In genomic region chr20:17768267-17768666, GRCh38 we compare ENCODE assay signal across 15 cellular contexts.
DNase-seq lines count a peak whose midpoint lies in the region; ATAC-seq and TF ChIP-seq lines count a peak whose summit lies in the region.
"Had no signal": no experiment of that assay in that cellular context is flagged by ENCODE, and none has a peak within 500 bp of the region (broad histone marks: within the 10 kb centered on the region; RNA-seq: fewer than 3 reads in every experiment).

No MANE protein-coding gene starts in this region.

- H3K36me3 Mint-ChIP-seq in central memory CD8-positive, alpha-beta T cell (ENCODE audit: insufficient read depth) = no peaks in the 10 kb centered on the region
- H3K36me3 Mint-ChIP-seq in memory B cell (peaks cover 1% of the 10 kb centered on the region), neural progenitor cell (no peaks in the 10 kb centered on the region), H9 (ENCODE audit: insufficient read depth in 1 of 3, low read depth in 3 of 3) (no peaks in the 10 kb centered on the region)
- H3K36me3 Mint-ChIP-seq in stimulated activated naive B cell treated with anti-CD40 and anti-IgM and Interleukin-4, amounts not matched to agents 10 μg/mL and 1 μg/mL and 100 μg/mL, for 72 hours = no peaks in the 10 kb centered on the region
- H3K36me3 Mint-ChIP-seq: IgD-negative memory B cell had no signal

- no peak overlapping the region for H2BK12ac ChIP-seq in H9 (ENCODE audit: insufficient read length, low read depth, low read length)

- no peak overlapping the region for H3K4ac ChIP-seq in IMR-90 (ENCODE audit: low read depth, low read length)
- no peak overlapping the region for H3K4ac ChIP-seq in H9 (ENCODE audit: low read depth, low read length)

- no peak overlapping the region for H2AFZ ChIP-seq in IMR-90 (replicated peaks; ENCODE audit: low read length, poor library complexity)
- H2AFZ ChIP-seq in neural progenitor cell (replicated peaks) = no peak overlapping the region
- no peak overlapping the region for H2AFZ ChIP-seq in H9 (ENCODE audit: low read length)
- H2AFZ ChIP-seq: GM23248 had no signal

- H3K56ac ChIP-seq in IMR-90 (ENCODE audit: extremely low read depth, insufficient read depth, low read length) (no peak overlapping the region), H9 (ENCODE audit: insufficient read length, low read depth, low read length) (no peak overlapping the region)

- no peak overlapping the region for H3T11ph ChIP-seq in H9 (ENCODE audit: low read length)

- H3K79me1 ChIP-seq in IMR-90 (ENCODE audit: low read depth in 1 of 2, low read length in 2 of 2) = no peaks in the 10 kb centered on the region
- H3K79me1 ChIP-seq in H9 (ENCODE audit: insufficient read depth, low read depth, low read length, poor library complexity, severe bottlenecking) = no peaks in the 10 kb centered on the region

- TF ChIP-seq CTCF in IMR-90 (conservative IDR thresholded peaks at IDR 0.05; ENCODE audit: low read depth, low read length) (no peak), neural progenitor cell (IDR thresholded peaks at IDR 0.05) (no peak), H9 (conservative IDR thresholded peaks at IDR 0.05) (no peak)

- BruUV-seq in IMR-90 (replicated peaks; lab: Mats Ljungman, UMichigan) = no TSS peak

- CTCF ChIA-PET in IMR-90 (lab: Yijun Ruan, JAX) = no interaction called here

- WGBS in IMR-90 (ENCODE audit: extremely low coverage in 2 of 2, insufficient read length in 1 of 2), 2 experiments = no CpG with 5 or more reads among the region's 2 CpGs
- no CpG with 5 or more reads among the region's 2 CpGs for WGBS in H9 (ENCODE audit: extremely low coverage, insufficient read length, low lambda C conversion rate)

- no peaks in the 10 kb centered on the region for H3K23me2 ChIP-seq in H9 (ENCODE audit: insufficient read length, low read depth, low read length, poor library complexity, severe bottlenecking)

- DNase-seq in IMR-90 (no peak), memory B cell (ENCODE audit: low spot score in 2 of 2) (no peak), neural progenitor cell (ENCODE audit: low spot score) (no peak), posterior vena cava (ENCODE audit: low spot score) (no peak), H9 (no peak)
- DNase-seq in central memory CD8-positive, alpha-beta T cell (ENCODE audit: low spot score in 2 of 2) = no peak
- no peak for DNase-seq in stimulated activated naive B cell treated with anti-CD40 and anti-IgM and Interleukin-4, amounts not matched to agents 10 μg/mL and 1 μg/mL and 100 μg/mL, for 72 hours
- DNase-seq: GM23248, NCI-H1417 treated with DMSO at 0.1 percent for 48 hours, NCI-H510A, NCI-H82 had no signal

- no peak overlapping the region for H2BK120ac ChIP-seq in IMR-90 (ENCODE audit: low read depth, low read length)
- no peak overlapping the region for H2BK120ac ChIP-seq in H9 (ENCODE audit: low read depth, low read length, poor library complexity, severe bottlenecking)

- H3K9ac ChIP-seq in IMR-90 (ENCODE audit: low read depth, low read length) (no peak overlapping the region), neural progenitor cell (no peak overlapping the region), H9 (ENCODE audit: extremely low read depth, insufficient read length, low read length) (no peak overlapping the region)
- H3K9ac ChIP-seq: BLaER1 treated with 17β-estradiol and CSF1 and Interleukin-3, amounts not matched to agents 10 nM and 100 nM; GM23248 had no signal

- H4K5ac ChIP-seq in IMR-90 (ENCODE audit: low read depth, low read length) (no peak overlapping the region), H9 (ENCODE audit: insufficient read length, low read depth, low read length) (no peak overlapping the region)

- no peaks in the 10 kb centered on the region for H3F3A ChIP-seq in neural progenitor cell (ENCODE audit: low read depth)

- H3K18ac ChIP-seq in IMR-90 (ENCODE audit: low read depth, low read length) (no peak overlapping the region), H9 (ENCODE audit: insufficient read length, low read depth, low read length) (no peak overlapping the region)

- H3K23ac ChIP-seq in IMR-90 (ENCODE audit: low read depth, low read length) (no peak overlapping the region), H9 (ENCODE audit: insufficient read length, low read depth, low read length) (no peak overlapping the region)

- POLR2A ChIA-PET in IMR-90 (lab: Charles Lee; ENCODE audit: unreplicated experiment) = no interaction called here

- no peak overlapping the region for H2BK5ac ChIP-seq in IMR-90 (ENCODE audit: low read depth, low read length, poor library complexity, severe bottlenecking)
- no peak overlapping the region for H2BK5ac ChIP-seq in H9 (ENCODE audit: insufficient read length, low read length)

- H3K4me2 ChIP-seq in IMR-90 (ENCODE audit: low read depth, low read length) (no peak overlapping the region), neural progenitor cell (no peak overlapping the region), H9 (ENCODE audit: insufficient read depth, insufficient read length, low read length) (no peak overlapping the region)
- H3K4me2 ChIP-seq: BLaER1 treated with 17β-estradiol and CSF1 and Interleukin-3, amounts not matched to agents 10 nM and 100 nM had no signal

- H2AK5ac ChIP-seq in IMR-90 (ENCODE audit: low read depth, low read length) (no peak overlapping the region), H9 (ENCODE audit: insufficient read length, low read length) (no peak overlapping the region)

- TF ChIP-seq RAD21 in IMR-90 (IDR thresholded peaks at IDR 0.05; ENCODE audit: low read length) = no peak

- H3K27me3 ChIP-seq in IMR-90 (ENCODE audit: control insufficient read depth, insufficient read depth, low read length) (peaks cover 4% of the 10 kb centered on the region), neural progenitor cell (no peaks in the 10 kb centered on the region), H9 (ENCODE audit: insufficient read depth, low read length) (no peaks in the 10 kb centered on the region)
- H3K27me3 ChIP-seq: BLaER1 treated with 17β-estradiol and CSF1 and Interleukin-3, amounts not matched to agents 10 nM and 100 nM had no signal

- H3K4me3 Mint-ChIP-seq in central memory CD8-positive, alpha-beta T cell = no peak overlapping the region
- no peak overlapping the region for H3K4me3 Mint-ChIP-seq in memory B cell
- no peak overlapping the region for H3K4me3 Mint-ChIP-seq in stimulated activated naive B cell treated with anti-CD40 and anti-IgM and Interleukin-4, amounts not matched to agents 10 μg/mL and 1 μg/mL and 100 μg/mL, for 72 hours
- H3K4me3 Mint-ChIP-seq in neural progenitor cell = no peak overlapping the region
- H3K4me3 Mint-ChIP-seq in H9 = no peak overlapping the region
- H3K4me3 Mint-ChIP-seq: IgD-negative memory B cell had no signal

- in situ Hi-C loops in IMR-90 (cut with MboI; ENCODE audit: low sequenced_read_pairs) = no loop called here

- dilution Hi-C loops in IMR-90 (cut with HindIII; ENCODE audit: low sequenced_read_pairs, unreplicated experiment) = no loop called here

- H3K27ac Mint-ChIP-seq in central memory CD8-positive, alpha-beta T cell (ENCODE audit: low read depth) = peak overlapping the region; percentile 16
- H3K27ac Mint-ChIP-seq in memory B cell (no peak overlapping the region), neural progenitor cell (no peak overlapping the region), H9 (no peak overlapping the region)
- no peak overlapping the region for H3K27ac Mint-ChIP-seq in stimulated activated naive B cell treated with anti-CD40 and anti-IgM and Interleukin-4, amounts not matched to agents 10 μg/mL and 1 μg/mL and 100 μg/mL, for 72 hours
- H3K27ac Mint-ChIP-seq: IgD-negative memory B cell had no signal

- H3K27ac ChIP-seq in IMR-90 (ENCODE audit: insufficient read depth, low read length) = no peak overlapping the region
- no peak overlapping the region for H3K27ac ChIP-seq in neural progenitor cell
- H3K27ac ChIP-seq in H9 (ENCODE audit: insufficient read length, low read depth, low read length) = no peak overlapping the region
- H3K27ac ChIP-seq: BLaER1 treated with 17β-estradiol and CSF1 and Interleukin-3, amounts not matched to agents 10 nM and 100 nM; GM23248 had no signal

- H2AK9ac ChIP-seq in IMR-90 (replicated peaks; ENCODE audit: low read depth, low read length, poor library complexity) = no peak overlapping the region

- H3K9me3 ChIP-seq in IMR-90 (ENCODE audit: control insufficient read depth, insufficient read depth, low read length) (no peaks in the 10 kb centered on the region), neural progenitor cell (ENCODE audit: low read depth) (no peaks in the 10 kb centered on the region), H9 (ENCODE audit: control insufficient read depth, low read depth, low read length) (no peaks in the 10 kb centered on the region)

- no peaks in the 10 kb centered on the region for H4K20me1 ChIP-seq in IMR-90 (ENCODE audit: insufficient read depth, low read length)
- H4K20me1 ChIP-seq in neural progenitor cell (ENCODE audit: low read depth) = no peaks in the 10 kb centered on the region
- no peaks in the 10 kb centered on the region for H4K20me1 ChIP-seq in H9 (ENCODE audit: control insufficient read depth, insufficient read depth, insufficient read length)
- H4K20me1 ChIP-seq: BLaER1 treated with 17β-estradiol and CSF1 and Interleukin-3, amounts not matched to agents 10 nM and 100 nM had no signal

- no peaks in the 10 kb centered on the region for H3K9me1 ChIP-seq in IMR-90 (ENCODE audit: insufficient read depth, low read length)

- no peak for TF ChIP-seq POLR2A in IMR-90 (IDR thresholded peaks at IDR 0.05; ENCODE audit: low read depth, low read length)

- intact Hi-C loops in IMR-90 (cut with micrococcal nuclease) = no loop called here
- intact Hi-C loops in posterior vena cava (cut with DNase I) = no loop called here

- no peak overlapping the region for H3K14ac ChIP-seq in IMR-90 (replicated peaks; ENCODE audit: low read depth, low read length)
- no peak overlapping the region for H3K14ac ChIP-seq in H9 (ENCODE audit: insufficient read depth, low read length)

- peak; percentile 51; the same call in 1 of the 2 replicates for ATAC-seq in IMR-90 (ENCODE audit: low read depth)
- no peak for ATAC-seq in central memory CD8-positive, alpha-beta T cell (replicated peaks; ENCODE audit: extremely low read depth, poor library complexity, severe bottlenecking)
- peak; percentile 46 for ATAC-seq in memory B cell (ENCODE audit: low read depth)
- ATAC-seq in stimulated activated naive B cell treated with anti-CD40 and anti-IgM and Interleukin-4, amounts not matched to agents 10 μg/mL and 1 μg/mL and 100 μg/mL, for 72 hours (replicated peaks) = peak; percentile 71 to 76
- ATAC-seq: Panc1, Right ventricle myocardium inferior had no signal

- H2BK20ac ChIP-seq in IMR-90 (ENCODE audit: low read depth, low read length) (no peak overlapping the region), H9 (ENCODE audit: low read depth, low read length, poor library complexity, severe bottlenecking) (no peak overlapping the region)

- H4K8ac ChIP-seq in IMR-90 (ENCODE audit: low read depth in 2 of 2, low read length in 2 of 2) (no peak overlapping the region), H9 (replicated peaks; ENCODE audit: insufficient read length, low read depth, low read length) (no peak overlapping the region)

- H3K4me3 ChIP-seq in IMR-90 (ENCODE audit: insufficient read depth, low read depth, low read length) = no peak overlapping the region
- H3K4me3 ChIP-seq in neural progenitor cell = no peak overlapping the region
- H3K4me3 ChIP-seq: BLaER1 treated with 17β-estradiol and CSF1 and Interleukin-3, amounts not matched to agents 10 nM and 100 nM; GM23248 had no signal

- no peak overlapping the region for H2BK15ac ChIP-seq in IMR-90 (ENCODE audit: low read depth, low read length)
- H2BK15ac ChIP-seq in H9 (ENCODE audit: low read depth, low read length) = no peak overlapping the region

- H3K4me1 ChIP-seq in IMR-90 (ENCODE audit: control insufficient read depth, insufficient read depth, low read length) = no peaks in the 10 kb centered on the region
- H3K4me1 ChIP-seq in neural progenitor cell = no peaks in the 10 kb centered on the region
- 0 out of 2 replicates have a peak, but pooled peaks cover 2% of the 10 kb centered on the region for H3K4me1 ChIP-seq in H9 (ENCODE audit: insufficient read depth, low read length)

- H4K91ac ChIP-seq in IMR-90 (ENCODE audit: insufficient read depth, low read depth, low read length) (no peak overlapping the region), H9 (ENCODE audit: insufficient read length, low read depth, low read length) (no peak overlapping the region)

- H3K4me1 Mint-ChIP-seq in central memory CD8-positive, alpha-beta T cell = no peaks in the 10 kb centered on the region
- H3K4me1 Mint-ChIP-seq in memory B cell = no peaks in the 10 kb centered on the region
- peaks cover 3 to 8% of the 10 kb centered on the region in 2 donors for H3K4me1 Mint-ChIP-seq in stimulated activated naive B cell treated with anti-CD40 and anti-IgM and Interleukin-4, amounts not matched to agents 10 μg/mL and 1 μg/mL and 100 μg/mL, for 72 hours
- H3K4me1 Mint-ChIP-seq in neural progenitor cell = peaks cover 18% of the 10 kb centered on the region
- H3K4me1 Mint-ChIP-seq in H9 = peaks cover 16 to 18% of the 10 kb centered on the region in 2 experiments
- H3K4me1 Mint-ChIP-seq: IgD-negative memory B cell had no signal

- peaks cover 28% of the 10 kb centered on the region for H3K27me3 Mint-ChIP-seq in central memory CD8-positive, alpha-beta T cell
- H3K27me3 Mint-ChIP-seq in memory B cell (peaks cover 10% of the 10 kb centered on the region), neural progenitor cell (ENCODE audit: insufficient read depth, low read depth) (peaks cover 6% of the 10 kb centered on the region), H9 (ENCODE audit: low read depth) (peaks cover 4% of the 10 kb centered on the region)
- H3K27me3 Mint-ChIP-seq in stimulated activated naive B cell treated with anti-CD40 and anti-IgM and Interleukin-4, amounts not matched to agents 10 μg/mL and 1 μg/mL and 100 μg/mL, for 72 hours = peaks cover 4 to 23% of the 10 kb centered on the region in 2 donors

- no peaks in the 10 kb centered on the region for H3K36me3 ChIP-seq in IMR-90 (ENCODE audit: control insufficient read depth, insufficient read depth, low read length)
- no peaks in the 10 kb centered on the region for H3K36me3 ChIP-seq in neural progenitor cell
- H3K36me3 ChIP-seq: BLaER1 treated with 17β-estradiol and CSF1 and Interleukin-3, amounts not matched to agents 10 nM and 100 nM had no signal

- H3K9me3 Mint-ChIP-seq in central memory CD8-positive, alpha-beta T cell = no peaks in the 10 kb centered on the region
- H3K9me3 Mint-ChIP-seq in memory B cell = no peaks in the 10 kb centered on the region
- no peaks in the 10 kb centered on the region for H3K9me3 Mint-ChIP-seq in stimulated activated naive B cell treated with anti-CD40 and anti-IgM and Interleukin-4, amounts not matched to agents 10 μg/mL and 1 μg/mL and 100 μg/mL, for 72 hours
- peaks cover 5% of the 10 kb centered on the region for H3K9me3 Mint-ChIP-seq in neural progenitor cell
- no peaks in the 10 kb centered on the region for H3K9me3 Mint-ChIP-seq in H9
- H3K9me3 Mint-ChIP-seq: IgD-negative memory B cell had no signal

- H3K79me2 ChIP-seq in neural progenitor cell (ENCODE audit: low read depth) (no peaks in the 10 kb centered on the region), H9 (ENCODE audit: insufficient read depth, low read length) (no peaks in the 10 kb centered on the region)
